37 cellular contexts compared by ENCODE assay signal in genomic region chr10:7098160-7098762, GRCh38.
"Had no signal": no experiment of that assay in that cellular context is flagged by ENCODE, and none has a peak within 500 bp of the region (broad histone marks: within the 10 kb centered on the region; RNA-seq: fewer than 3 reads in every experiment).

No MANE protein-coding gene starts in this region.

- FAIRE-seq: endometrium, endothelial cell of umbilical vein, frontal cortex had no signal

- H3K4me3 ChIP-seq: adrenal gland, body of pancreas, cardiac muscle cell, colonic mucosa, esophagus squamous epithelium had no signal

- DNase-seq: activated B cell treated with CpG ODN at 0.5 μM for 24 hours; activated CD4-positive, alpha-beta T cell treated with anti-CD3 and anti-CD28 coated beads for 48 hours; activated CD4-positive, alpha-beta T cell treated with anti-CD3 and anti-CD28 coated beads, Interleukin-2, amount 50 U/mL, for 1 hour; activated CD4-positive, alpha-beta T cell treated with anti-CD3 and anti-CD28 coated beads, Interleukin-2, amount 50 U/mL, for 48 hours; activated CD8-positive, alpha-beta memory T cell treated with anti-CD3 and anti-CD28 coated beads, Interleukin-2, amount 10 ng/mL, durations not matched to agents 7 days and 5 days; activated CD8-positive, alpha-beta memory T cell treated with anti-CD3 and anti-CD28 coated beads, Interleukin-2, amount 50 U/mL, for 4 hours; activated CD8-positive, alpha-beta T cell treated with anti-CD3 and anti-CD28 coated beads, Interleukin-2, amount 10 ng/mL, durations not matched to agents 7 days and 5 days; activated effector memory CD4-positive, alpha-beta T cell treated with anti-CD3 and anti-CD28 coated beads, Interleukin-2, amount 50 U/mL, for 16 hours; activated naive CD4-positive, alpha-beta T cell treated with anti-CD3 and anti-CD28 coated beads for 36 hours; activated naive CD8-positive, alpha-beta T cell treated with anti-CD3 and anti-CD28 coated beads for 36 hours; activated naive CD8-positive, alpha-beta T cell treated with anti-CD3 and anti-CD28 coated beads, Interleukin-2, amount 50 U/mL, for 24 hours; activated T-cell treated with anti-CD3 and anti-CD28 coated beads, Interleukin-2, amount 50 U/mL, for 1 hour; activated T-cell treated with anti-CD3 and anti-CD28 coated beads, Interleukin-2, amount 50 U/mL, for 48 hours; adrenal gland; amygdala; aorta; body of pancreas; central memory CD4-positive, alpha-beta T cell; cerebellar nuclear complex; colonic mucosa; effector CD8-positive, alpha-beta T cell; esophagus squamous epithelium; head of caudate nucleus; T-helper 1 cell; T-helper 17 cell; T1000; WERI-Rb-1 had no signal

- H3K4me3 Mint-ChIP-seq: activated B cell treated with CpG ODN at 0.5 μM for 24 hours; activated CD8-positive, alpha-beta memory T cell treated with anti-CD3 and anti-CD28 coated beads, Interleukin-2, amount 10 ng/mL, durations not matched to agents 7 days and 5 days; activated CD8-positive, alpha-beta T cell treated with anti-CD3 and anti-CD28 coated beads, Interleukin-2, amount 10 ng/mL, durations not matched to agents 7 days and 5 days; activated naive CD4-positive, alpha-beta T cell treated with anti-CD3 and anti-CD28 coated beads for 36 hours; activated naive CD4-positive, alpha-beta T cell treated with anti-CD3 and anti-CD28 coated beads, Interleukin-2, amount 50 U/mL, for 24 hours; activated naive CD8-positive, alpha-beta T cell treated with anti-CD3 and anti-CD28 coated beads for 36 hours; activated naive CD8-positive, alpha-beta T cell treated with anti-CD3 and anti-CD28 coated beads, Interleukin-2, amount 50 U/mL, for 24 hours; activated T-helper 1 cell treated with anti-CD3 and anti-CD28 coated beads, Interleukin-12 subunit alpha, Interleukin-12 subunit beta, Interleukin-2, Interleukin-4 antibody, amounts not matched to agents 30 ng/mL and 10 ng/mL and 1 ng/mL, durations not matched to agents 14 hours and 24 hours and 36 hours; T-helper 17 cell; T-helper 2 cell treated with Interferon-gamma antibody and Interleukin-4, amounts not matched to agents 5 μg/mL and 100 μg/mL, for 36 hours had no signal

- H3K9me3 ChIP-seq: adrenal gland, body of pancreas, colonic mucosa, esophagus squamous epithelium had no signal

- H3K27ac Mint-ChIP-seq: activated B cell treated with CpG ODN at 0.5 μM for 24 hours; activated CD8-positive, alpha-beta memory T cell treated with anti-CD3 and anti-CD28 coated beads, Interleukin-2, amount 10 ng/mL, durations not matched to agents 7 days and 5 days; activated CD8-positive, alpha-beta T cell treated with anti-CD3 and anti-CD28 coated beads, Interleukin-2, amount 10 ng/mL, durations not matched to agents 7 days and 5 days; activated naive CD4-positive, alpha-beta T cell treated with anti-CD3 and anti-CD28 coated beads for 36 hours; activated naive CD4-positive, alpha-beta T cell treated with anti-CD3 and anti-CD28 coated beads, Interleukin-2, amount 50 U/mL, for 24 hours; activated naive CD8-positive, alpha-beta T cell treated with anti-CD3 and anti-CD28 coated beads for 36 hours; activated naive CD8-positive, alpha-beta T cell treated with anti-CD3 and anti-CD28 coated beads, Interleukin-2, amount 50 U/mL, for 24 hours; activated T-helper 1 cell treated with anti-CD3 and anti-CD28 coated beads, Interleukin-12 subunit alpha, Interleukin-12 subunit beta, Interleukin-2, Interleukin-4 antibody, amounts not matched to agents 30 ng/mL and 10 ng/mL and 1 ng/mL, durations not matched to agents 14 hours and 24 hours and 36 hours; activated T-helper 2 cell treated with anti-CD3 and anti-CD28 coated beads, Interferon-gamma antibody, Interleukin-2, Interleukin-4, amounts not matched to agents 10 μg/mL and 5 μg/mL and 100 μg/mL, durations not matched to agents 14 hours and 24 hours and 36 hours; T-helper 17 cell; T-helper 2 cell treated with Interferon-gamma antibody and Interleukin-4, amounts not matched to agents 5 μg/mL and 100 μg/mL, for 36 hours had no signal

- H3K27me3 Mint-ChIP-seq: activated naive CD4-positive, alpha-beta T cell treated with anti-CD3 and anti-CD28 coated beads, Interleukin-2, amount 50 U/mL, for 24 hours; activated naive CD8-positive, alpha-beta T cell treated with anti-CD3 and anti-CD28 coated beads for 36 hours; activated naive CD8-positive, alpha-beta T cell treated with anti-CD3 and anti-CD28 coated beads, Interleukin-2, amount 50 U/mL, for 24 hours; T-helper 17 cell had no signal

- H3K27ac ChIP-seq: adrenal gland, body of pancreas, cardiac muscle cell, colonic mucosa, epithelial cell of prostate, esophagus squamous epithelium, WERI-Rb-1 had no signal

- H3K9me3 Mint-ChIP-seq: activated B cell treated with CpG ODN at 0.5 μM for 24 hours; activated naive CD4-positive, alpha-beta T cell treated with anti-CD3 and anti-CD28 coated beads for 36 hours; activated naive CD4-positive, alpha-beta T cell treated with anti-CD3 and anti-CD28 coated beads, Interleukin-2, amount 50 U/mL, for 24 hours; activated naive CD8-positive, alpha-beta T cell treated with anti-CD3 and anti-CD28 coated beads for 36 hours; activated naive CD8-positive, alpha-beta T cell treated with anti-CD3 and anti-CD28 coated beads, Interleukin-2, amount 50 U/mL, for 24 hours; activated T-helper 1 cell treated with anti-CD3 and anti-CD28 coated beads, Interleukin-12 subunit alpha, Interleukin-12 subunit beta, Interleukin-2, Interleukin-4 antibody, amounts not matched to agents 30 ng/mL and 10 ng/mL and 1 ng/mL, durations not matched to agents 14 hours and 24 hours and 36 hours; activated T-helper 2 cell treated with anti-CD3 and anti-CD28 coated beads, Interferon-gamma antibody, Interleukin-2, Interleukin-4, amounts not matched to agents 10 μg/mL and 5 μg/mL and 100 μg/mL, durations not matched to agents 14 hours and 24 hours and 36 hours; T-helper 2 cell treated with Interferon-gamma antibody and Interleukin-4, amounts not matched to agents 5 μg/mL and 100 μg/mL, for 36 hours had no signal

- H3K27me3 ChIP-seq: adrenal gland, body of pancreas, cardiac muscle cell, colonic mucosa, esophagus squamous epithelium had no signal

- H3K36me3 ChIP-seq: adrenal gland, cardiac muscle cell, colonic mucosa, esophagus squamous epithelium, WERI-Rb-1 had no signal

- ATAC-seq: activated CD4-positive, CD25-positive, alpha-beta regulatory T cell treated with anti-CD3 and anti-CD28 coated beads, Interleukin-2, amount 50 U/mL, for 24 hours; activated CD8-positive, alpha-beta memory T cell treated with anti-CD3 and anti-CD28 coated beads, Interleukin-2, amount 10 ng/mL, durations not matched to agents 7 days and 5 days; activated CD8-positive, alpha-beta T cell treated with anti-CD3 and anti-CD28 coated beads, Interleukin-2, amount 10 ng/mL, durations not matched to agents 7 days and 5 days; activated naive CD8-positive, alpha-beta T cell treated with anti-CD3 and anti-CD28 coated beads, Interleukin-2, amount 50 U/mL, for 24 hours; body of pancreas; T-helper 17 cell had no signal

- H3K4me1 ChIP-seq: adrenal gland, body of pancreas, colonic mucosa, esophagus squamous epithelium had no signal

- H3K36me3 Mint-ChIP-seq: activated CD8-positive, alpha-beta memory T cell treated with anti-CD3 and anti-CD28 coated beads, Interleukin-2, amount 10 ng/mL, durations not matched to agents 7 days and 5 days; activated naive CD4-positive, alpha-beta T cell treated with anti-CD3 and anti-CD28 coated beads, Interleukin-2, amount 50 U/mL, for 24 hours; activated naive CD8-positive, alpha-beta T cell treated with anti-CD3 and anti-CD28 coated beads for 36 hours had no signal

- H3K4me1 Mint-ChIP-seq: activated B cell treated with CpG ODN at 0.5 μM for 24 hours; activated CD8-positive, alpha-beta memory T cell treated with anti-CD3 and anti-CD28 coated beads, Interleukin-2, amount 10 ng/mL, durations not matched to agents 7 days and 5 days; activated naive CD4-positive, alpha-beta T cell treated with anti-CD3 and anti-CD28 coated beads, Interleukin-2, amount 50 U/mL, for 24 hours; activated naive CD8-positive, alpha-beta T cell treated with anti-CD3 and anti-CD28 coated beads for 36 hours; activated naive CD8-positive, alpha-beta T cell treated with anti-CD3 and anti-CD28 coated beads, Interleukin-2, amount 50 U/mL, for 24 hours; T-helper 17 cell had no signal
